ENCODE assay signal across 1 cellular context in the genomic region with DNA sequence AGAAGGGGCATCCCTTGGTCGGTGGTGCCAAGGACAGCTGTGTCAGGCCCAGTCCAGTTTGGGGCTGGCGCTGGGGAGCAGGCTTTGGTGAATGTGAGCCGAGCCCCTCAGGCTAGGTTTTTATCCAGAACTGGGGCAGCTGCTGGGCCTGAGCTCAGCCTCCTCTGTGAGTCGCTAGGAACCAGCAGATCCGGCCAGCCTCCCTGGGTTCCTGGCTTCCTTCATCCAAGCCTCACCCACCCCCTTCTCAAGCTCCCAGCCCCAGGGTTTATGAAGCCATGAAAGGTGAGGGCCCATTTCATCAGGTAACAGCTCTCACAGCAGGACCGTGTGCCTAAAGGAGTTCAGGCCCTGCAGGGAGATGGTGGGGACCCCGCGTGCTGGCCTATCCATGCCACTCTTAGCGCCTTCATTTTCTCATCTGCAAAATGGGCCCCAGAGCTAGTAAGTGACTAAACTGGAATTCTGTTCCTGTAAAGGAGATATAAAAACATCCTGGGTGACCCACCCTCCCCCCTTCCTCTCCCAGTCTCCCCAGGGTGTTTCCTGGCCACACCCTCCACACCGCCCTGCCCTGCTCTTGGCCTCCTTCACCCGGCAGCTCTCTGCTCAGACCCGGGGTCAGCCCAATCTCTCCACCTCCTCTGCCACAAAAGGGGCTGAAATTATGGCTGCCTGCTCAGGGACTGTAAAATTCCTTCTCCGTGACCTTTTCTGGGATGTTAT.
TF ChIP-seq lines count a peak whose summit lies in the region.

No MANE protein-coding gene starts in this region.

TF ChIP-seq in K562, 482 proteins besides CTCF, POLR2A, EP300 and RAD21 (continued from another document and continues in another):
- TF ChIP-seq FOXM1 (IDR thresholded peaks at IDR 0.05; ENCODE audit: low read depth), result no peak; the same call in 1 of the 2 replicates
- TF ChIP-seq FOXM1 (CRISPR knock-in tag; IDR thresholded peaks at IDR 0.05; ENCODE audit: low read depth), result no peak
- no peak for TF ChIP-seq IRF2 (CRISPR knock-in tag; IDR thresholded peaks at IDR 0.05)
- TF ChIP-seq, protein P1, sequence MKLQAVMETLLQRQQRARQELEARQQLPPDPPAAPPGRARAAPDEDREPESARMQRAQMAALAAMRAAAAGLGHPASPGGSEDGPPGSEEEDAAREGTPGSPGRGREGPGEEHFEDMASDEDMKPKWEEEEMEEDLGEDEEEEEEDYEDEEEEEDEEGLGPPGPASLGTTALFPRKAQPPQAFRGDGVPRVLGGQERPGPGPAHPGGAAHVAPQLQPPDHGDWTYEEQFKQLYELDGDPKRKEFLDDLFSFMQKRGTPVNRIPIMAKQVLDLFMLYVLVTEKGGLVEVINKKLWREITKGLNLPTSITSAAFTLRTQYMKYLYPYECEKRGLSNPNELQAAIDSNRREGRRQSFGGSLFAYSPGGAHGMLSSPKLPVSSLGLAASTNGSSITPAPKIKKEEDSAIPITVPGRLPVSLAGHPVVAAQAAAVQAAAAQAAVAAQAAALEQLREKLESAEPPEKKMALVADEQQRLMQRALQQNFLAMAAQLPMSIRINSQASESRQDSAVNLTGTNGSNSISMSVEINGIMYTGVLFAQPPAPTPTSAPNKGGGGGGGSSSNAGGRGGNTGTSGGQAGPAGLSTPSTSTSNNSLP (IDR thresholded peaks at IDR 0.05; ENCODE audit: borderline replicate concordance, low read depth, low read length), result peak; percentile 75; the same call in 1 of the 2 replicates
- TF ChIP-seq ZC3H8 (IDR thresholded peaks at IDR 0.05), result no peak
- TF ChIP-seq SPI1 (IDR thresholded peaks at IDR 0.05; ENCODE audit: borderline replicate concordance, low read depth, low read length), result peak; percentile 25; the same call in 1 of the 2 replicates
- no peak for TF ChIP-seq ILK (tag; IDR thresholded peaks at IDR 0.05; ENCODE audit: borderline replicate concordance, low read depth)
- TF ChIP-seq SRSF9 (IDR thresholded peaks at IDR 0.05; ENCODE audit: borderline replicate concordance, low read depth, low read length), result no peak
- TF ChIP-seq, protein P2, sequence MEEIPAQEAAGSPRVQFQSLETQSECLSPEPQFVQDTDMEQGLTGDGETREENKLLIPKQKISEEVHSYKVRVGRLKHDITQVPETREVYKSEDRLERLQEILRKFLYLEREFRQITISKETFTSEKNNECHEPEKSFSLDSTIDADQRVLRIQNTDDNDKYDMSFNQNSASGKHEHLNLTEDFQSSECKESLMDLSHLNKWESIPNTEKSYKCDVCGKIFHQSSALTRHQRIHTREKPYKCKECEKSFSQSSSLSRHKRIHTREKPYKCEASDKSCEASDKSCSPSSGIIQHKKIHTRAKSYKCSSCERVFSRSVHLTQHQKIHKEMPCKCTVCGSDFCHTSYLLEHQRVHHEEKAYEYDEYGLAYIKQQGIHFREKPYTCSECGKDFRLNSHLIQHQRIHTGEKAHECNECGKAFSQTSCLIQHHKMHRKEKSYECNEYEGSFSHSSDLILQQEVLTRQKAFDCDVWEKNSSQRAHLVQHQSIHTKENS (CRISPR knock-in tag; IDR thresholded peaks at IDR 0.05), result no peak
- TF ChIP-seq HDAC6 (IDR thresholded peaks at IDR 0.05; ENCODE audit: low read depth, low read length), result no peak
- no peak for TF ChIP-seq RFX1 (IDR thresholded peaks at IDR 0.05)
- TF ChIP-seq ZNF592 (IDR thresholded peaks at IDR 0.05), result peak; percentile 69
- no peak for TF ChIP-seq GTF3C2 (IDR thresholded peaks at IDR 0.05; ENCODE audit: borderline replicate concordance, extremely low read depth, insufficient read length)
- TF ChIP-seq RCOR1 (IDR thresholded peaks at IDR 0.05; ENCODE audit: borderline replicate concordance in 1 of 2, low read depth in 2 of 2, low read length in 2 of 2), result peak; percentile 26 to 82; a peak in 2 of 4 replicates
- peak; percentile 96 for TF ChIP-seq ADNP (tag; IDR thresholded peaks at IDR 0.05)
- peak in 1 of 2 experiments; percentile 24; a peak in 1 of 4 replicates for TF ChIP-seq MLLT1 (IDR thresholded peaks at IDR 0.05)
- TF ChIP-seq ELF1 (tag; IDR thresholded peaks at IDR 0.05), result no peak
- TF ChIP-seq THAP12 (CRISPR knock-in tag; IDR thresholded peaks at IDR 0.05), result no peak
- TF ChIP-seq CBX1 (IDR thresholded peaks at IDR 0.05; ENCODE audit: low read depth), result peak; percentile 92
- TF ChIP-seq, protein P3, sequence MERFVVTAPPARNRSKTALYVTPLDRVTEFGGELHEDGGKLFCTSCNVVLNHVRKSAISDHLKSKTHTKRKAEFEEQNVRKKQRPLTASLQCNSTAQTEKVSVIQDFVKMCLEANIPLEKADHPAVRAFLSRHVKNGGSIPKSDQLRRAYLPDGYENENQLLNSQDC (CRISPR knock-in tag; IDR thresholded peaks at IDR 0.05), result no peak
- TF ChIP-seq BRD4 (IDR thresholded peaks at IDR 0.05), result no peak
- TF ChIP-seq PHF20 (IDR thresholded peaks at IDR 0.05; ENCODE audit: partially characterized antibody), result peak; percentile 59
- TF ChIP-seq TSC22D4 (tag; IDR thresholded peaks at IDR 0.05), result no peak
- TF ChIP-seq POLR2B (IDR thresholded peaks at IDR 0.05; ENCODE audit: low read depth, partially characterized antibody), result peak; percentile 58
- TF ChIP-seq SIN3B (IDR thresholded peaks at IDR 0.05; ENCODE audit: low read depth), result no peak
- TF ChIP-seq SRSF1 (IDR thresholded peaks at IDR 0.05; ENCODE audit: low read depth, low read length), result no peak
- no peak for TF ChIP-seq TAF15 (IDR thresholded peaks at IDR 0.05; ENCODE audit: low read depth, low read length)
- TF ChIP-seq RB1 (IDR thresholded peaks at IDR 0.05; ENCODE audit: low read depth), result 0 out of 2 replicates have a peak, but pooled peaks have one; percentile 11
- no peak for TF ChIP-seq NR2C2 (CRISPR knock-in tag; IDR thresholded peaks at IDR 0.05)
- TF ChIP-seq NR2C2 (tag; IDR thresholded peaks at IDR 0.05), result peak; percentile 78
- TF ChIP-seq ASH1L (IDR thresholded peaks at IDR 0.05; ENCODE audit: borderline replicate concordance, low read depth, partially characterized antibody), result no peak
- peak; percentile 34; the same call in 1 of the 2 replicates for TF ChIP-seq POLR2G (IDR thresholded peaks at IDR 0.05; ENCODE audit: low read depth, low read length)
- no peak for TF ChIP-seq E2F3 (CRISPR knock-in tag; IDR thresholded peaks at IDR 0.05)
- peak; percentile 26 for TF ChIP-seq BRD9 (IDR thresholded peaks at IDR 0.05; ENCODE audit: low read depth, partially characterized antibody)
- peak; percentile 54; the same call in 1 of the 2 replicates for TF ChIP-seq NFRKB (IDR thresholded peaks at IDR 0.05; ENCODE audit: low read depth)
- TF ChIP-seq RBM22 (IDR thresholded peaks at IDR 0.05; ENCODE audit: low read depth, low read length, poor library complexity, severe bottlenecking), result no peak
- TF ChIP-seq MTA3 (IDR thresholded peaks at IDR 0.05; ENCODE audit: borderline replicate concordance), result 0 out of 2 replicates have a peak, but pooled peaks have one; percentile 25
- TF ChIP-seq ATF6 (CRISPR knock-in tag; IDR thresholded peaks at IDR 0.05), result 0 out of 2 replicates have a peak, but pooled peaks have one; percentile 26
- TF ChIP-seq, protein P4, sequence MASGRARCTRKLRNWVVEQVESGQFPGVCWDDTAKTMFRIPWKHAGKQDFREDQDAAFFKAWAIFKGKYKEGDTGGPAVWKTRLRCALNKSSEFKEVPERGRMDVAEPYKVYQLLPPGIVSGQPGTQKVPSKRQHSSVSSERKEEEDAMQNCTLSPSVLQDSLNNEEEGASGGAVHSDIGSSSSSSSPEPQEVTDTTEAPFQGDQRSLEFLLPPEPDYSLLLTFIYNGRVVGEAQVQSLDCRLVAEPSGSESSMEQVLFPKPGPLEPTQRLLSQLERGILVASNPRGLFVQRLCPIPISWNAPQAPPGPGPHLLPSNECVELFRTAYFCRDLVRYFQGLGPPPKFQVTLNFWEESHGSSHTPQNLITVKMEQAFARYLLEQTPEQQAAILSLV (tag; IDR thresholded peaks at IDR 0.05), result no peak
- TF ChIP-seq NCOA6 (IDR thresholded peaks at IDR 0.05), result no peak
